ENCODE assay signal across 2 cellular contexts in genomic region chr2:110206056-110206455, GRCh38.
TF ChIP-seq lines count a peak whose summit lies in the region.

No MANE protein-coding gene starts in this region.

TF ChIP-seq in GM23338, 12 proteins besides CTCF, POLR2A, EP300 and RAD21:
- TF ChIP-seq ZNF114 (CRISPR knock-in tag; IDR thresholded peaks at IDR 0.05): no peak
- no peak for TF ChIP-seq REST (IDR thresholded peaks at IDR 0.05; ENCODE audit: unreplicated experiment)
- no peak for TF ChIP-seq CREB1 (CRISPR knock-in tag; IDR thresholded peaks at IDR 0.05; ENCODE audit: low read depth)
- no peak for TF ChIP-seq NANOG (IDR thresholded peaks at IDR 0.05; ENCODE audit: borderline replicate concordance)
- no peak for TF ChIP-seq JUNB (IDR thresholded peaks at IDR 0.05; ENCODE audit: unreplicated experiment)
- no peak for TF ChIP-seq POLR2AphosphoS5 (IDR thresholded peaks at IDR 0.05; ENCODE audit: low read depth)

TF ChIP-seq in H1, 55 proteins besides CTCF, POLR2A, EP300 and RAD21:
- TF ChIP-seq JUND (IDR thresholded peaks at IDR 0.05; ENCODE audit: low read length): no peak
- no peak for TF ChIP-seq MAFK (IDR thresholded peaks at IDR 0.05; ENCODE audit: low read depth, low read length)
- no peak for TF ChIP-seq CBX5 (IDR thresholded peaks at IDR 0.05; ENCODE audit: low read depth, low read length)
- TF ChIP-seq PHF8 (conservative IDR thresholded peaks at IDR 0.05; ENCODE audit: low read depth, low read length): no peak
- no peak for TF ChIP-seq EZH2 (IDR thresholded peaks at IDR 0.05; ENCODE audit: low read depth, low read length, severe bottlenecking)
- TF ChIP-seq, protein P1, sequence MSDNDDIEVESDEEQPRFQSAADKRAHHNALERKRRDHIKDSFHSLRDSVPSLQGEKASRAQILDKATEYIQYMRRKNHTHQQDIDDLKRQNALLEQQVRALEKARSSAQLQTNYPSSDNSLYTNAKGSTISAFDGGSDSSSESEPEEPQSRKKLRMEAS (IDR thresholded peaks at IDR 0.05): no peak
- no peak for TF ChIP-seq USF2 (IDR thresholded peaks at IDR 0.05; ENCODE audit: low read length)
- no peak for TF ChIP-seq KDM1A (IDR thresholded peaks at IDR 0.05; ENCODE audit: borderline replicate concordance, low read length)
- TF ChIP-seq ZNF274 (IDR thresholded peaks at IDR 0.05; ENCODE audit: borderline replicate concordance, extremely low read depth, low read length): no peak
- TF ChIP-seq JUN (IDR thresholded peaks at IDR 0.05; ENCODE audit: low read depth, low read length): no peak
- TF ChIP-seq SUZ12 (IDR thresholded peaks at IDR 0.05; ENCODE audit: low read length): no peak
- TF ChIP-seq, protein P2, sequence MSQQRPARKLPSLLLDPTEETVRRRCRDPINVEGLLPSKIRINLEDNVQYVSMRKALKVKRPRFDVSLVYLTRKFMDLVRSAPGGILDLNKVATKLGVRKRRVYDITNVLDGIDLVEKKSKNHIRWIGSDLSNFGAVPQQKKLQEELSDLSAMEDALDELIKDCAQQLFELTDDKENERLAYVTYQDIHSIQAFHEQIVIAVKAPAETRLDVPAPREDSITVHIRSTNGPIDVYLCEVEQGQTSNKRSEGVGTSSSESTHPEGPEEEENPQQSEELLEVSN (IDR thresholded peaks at IDR 0.05): no peak
- TF ChIP-seq, protein P3, sequence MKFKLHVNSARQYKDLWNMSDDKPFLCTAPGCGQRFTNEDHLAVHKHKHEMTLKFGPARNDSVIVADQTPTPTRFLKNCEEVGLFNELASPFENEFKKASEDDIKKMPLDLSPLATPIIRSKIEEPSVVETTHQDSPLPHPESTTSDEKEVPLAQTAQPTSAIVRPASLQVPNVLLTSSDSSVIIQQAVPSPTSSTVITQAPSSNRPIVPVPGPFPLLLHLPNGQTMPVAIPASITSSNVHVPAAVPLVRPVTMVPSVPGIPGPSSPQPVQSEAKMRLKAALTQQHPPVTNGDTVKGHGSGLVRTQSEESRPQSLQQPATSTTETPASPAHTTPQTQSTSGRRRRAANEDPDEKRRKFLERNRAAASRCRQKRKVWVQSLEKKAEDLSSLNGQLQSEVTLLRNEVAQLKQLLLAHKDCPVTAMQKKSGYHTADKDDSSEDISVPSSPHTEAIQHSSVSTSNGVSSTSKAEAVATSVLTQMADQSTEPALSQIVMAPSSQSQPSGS (IDR thresholded peaks at IDR 0.05; ENCODE audit: low read length): no peak
- TF ChIP-seq SRF (IDR thresholded peaks at IDR 0.05; ENCODE audit: low read depth, low read length): no peak
- no peak for TF ChIP-seq CHD1 (IDR thresholded peaks at IDR 0.05; ENCODE audit: low read depth, low read length)
- TF ChIP-seq GTF2F1 (IDR thresholded peaks at IDR 0.05; ENCODE audit: borderline replicate concordance, low read depth, low read length): no peak
